12 cellular contexts compared by ENCODE assay signal in genomic region chr7:7989985-7990761, GRCh38. TPM values are rescaled to one million over a fixed set of nuclear protein-coding genes. Genes with fewer than 3 reads are reported as not detected.
DNase-seq lines count a peak whose midpoint lies in the region; ATAC-seq and TF ChIP-seq lines count a peak whose summit lies in the region.
"Had no signal": no experiment of that assay in that cellular context is flagged by ENCODE, and none has a peak within 500 bp of the region (broad histone marks: within the 10 kb centered on the region; RNA-seq: fewer than 3 reads in every experiment).

No MANE protein-coding gene starts in this region.

- no peaks in the 10 kb centered on the region for H3K27me3 Mint-ChIP-seq in activated CD4-positive, alpha-beta memory T cell treated with anti-CD3 and anti-CD28 coated beads, Interleukin-2, amount 10 ng/mL, durations not matched to agents 7 days and 5 days
- H3K27me3 Mint-ChIP-seq in immature natural killer cell (ENCODE audit: low read depth in 3 of 3): peaks cover 0 to 4% (median 0%) of the 10 kb centered on the region in 3 donors

- peak overlapping the region in 1 of 5 donors; percentile 54 for H3K9ac ChIP-seq in subcutaneous abdominal adipose tissue (ENCODE audit: low read length in 5 of 5)

- ATAC-seq in Right ventricle myocardium superior (ENCODE audit: poor library complexity) (peak; percentile 22), foreskin keratinocyte (no peak), GM18511 (IDR thresholded peaks at IDR 0.05; ENCODE audit: unreplicated experiment) (no peak)

- H3K27me3 ChIP-seq in right atrium auricular region (no peaks in the 10 kb centered on the region), subcutaneous abdominal adipose tissue (ENCODE audit: control insufficient read depth in 5 of 5, insufficient read depth in 4 of 5, low read length in 5 of 5) (no peaks in the 10 kb centered on the region), foreskin keratinocyte (no peaks in the 10 kb centered on the region)

- DNase-seq in Right ventricle myocardium superior (no peak), right atrium auricular region (ENCODE audit: low spot score) (no peak), immature natural killer cell (no peak), foreskin keratinocyte (no peak), HuH-7.5 (ENCODE audit: low spot score) (no peak)
- no peak for DNase-seq in activated CD4-positive, alpha-beta memory T cell treated with anti-CD3 and anti-CD28 coated beads, Interleukin-2, amount 10 ng/mL, durations not matched to agents 7 days and 5 days
- DNase-seq: anterior cingulate cortex, H9, NCI-H2107, substantia nigra had no signal

- H3K27ac Mint-ChIP-seq in activated CD4-positive, alpha-beta memory T cell treated with anti-CD3 and anti-CD28 coated beads, Interleukin-2, amount 10 ng/mL, durations not matched to agents 7 days and 5 days: no peak overlapping the region
- H3K27ac Mint-ChIP-seq in immature natural killer cell: peak overlapping the region; percentile 84 to 98 (median 89)
- H3K27ac Mint-ChIP-seq: H9 had no signal

- peaks cover 17% of the 10 kb centered on the region for H3K36me3 Mint-ChIP-seq in activated CD4-positive, alpha-beta memory T cell treated with anti-CD3 and anti-CD28 coated beads, Interleukin-2, amount 10 ng/mL, durations not matched to agents 7 days and 5 days (ENCODE audit: low read depth)
- H3K36me3 Mint-ChIP-seq in immature natural killer cell: peaks cover 4 to 11% (median 9%) of the 10 kb centered on the region in 3 donors

- POLR2A ChIA-PET in activated CD4-positive, alpha-beta memory T cell treated with anti-CD3 and anti-CD28 coated beads, Interleukin-2, amount 10 ng/mL, durations not matched to agents 7 days and 5 days (lab: Charles Lee): interaction anchor here (0.6 to 4.0 kb wide), 5 partner anchors 19 to 807 kb away, joined by 3 to 22 read pairs (median 4); partner anchors contain the start of genes GLCCI1 and UMAD1

- CTCF ChIA-PET in activated CD4-positive, alpha-beta memory T cell treated with anti-CD3 and anti-CD28 coated beads, Interleukin-2, amount 10 ng/mL, durations not matched to agents 7 days and 5 days (lab: Charles Lee): interaction anchor here (0.9 to 1.5 kb wide), 4 partner anchors 9 to 228 kb away, joined by 3 read pairs; no protein-coding TSS in a partner anchor

- H3K9me3 ChIP-seq in right atrium auricular region (peaks cover 0 to 21% of the 10 kb centered on the region in 2 donors), subcutaneous abdominal adipose tissue (ENCODE audit: control insufficient read depth in 5 of 5, low read length in 5 of 5) (peaks cover 6 to 30% (median 24%) of the 10 kb centered on the region in 5 donors)

- H3K36me3 ChIP-seq in right atrium auricular region: no peaks in the 10 kb centered on the region
- no peaks in the 10 kb centered on the region for H3K36me3 ChIP-seq in subcutaneous abdominal adipose tissue (ENCODE audit: control insufficient read depth in 5 of 5, insufficient read depth in 5 of 5, low read length in 5 of 5)

- H3K4me1 ChIP-seq in right atrium auricular region (peaks cover 0 to 11% of the 10 kb centered on the region in 2 donors), subcutaneous abdominal adipose tissue (ENCODE audit: control insufficient read depth in 5 of 5, insufficient read depth in 5 of 5, low read length in 5 of 5) (peaks cover 0 to 17% (median 10%) of the 10 kb centered on the region in 5 donors), foreskin keratinocyte (no peaks in the 10 kb centered on the region)

- no peak for TF ChIP-seq CTCF in right atrium auricular region (IDR thresholded peaks at IDR 0.05)
- TF ChIP-seq CTCF in foreskin keratinocyte (conservative IDR thresholded peaks at IDR 0.05): no peak

- H3K4me3 Mint-ChIP-seq in activated CD4-positive, alpha-beta memory T cell treated with anti-CD3 and anti-CD28 coated beads, Interleukin-2, amount 10 ng/mL, durations not matched to agents 7 days and 5 days: peak overlapping the region; percentile 50
- peak overlapping the region; percentile 62 to 85 (median 81) for H3K4me3 Mint-ChIP-seq in immature natural killer cell
- H3K4me3 Mint-ChIP-seq: H9 had no signal

- peaks cover 20% of the 10 kb centered on the region for H3K9me3 Mint-ChIP-seq in activated CD4-positive, alpha-beta memory T cell treated with anti-CD3 and anti-CD28 coated beads, Interleukin-2, amount 10 ng/mL, durations not matched to agents 7 days and 5 days
- H3K9me3 Mint-ChIP-seq in immature natural killer cell: peaks cover 5 to 15% (median 11%) of the 10 kb centered on the region in 6 donors

- H3K4me3 ChIP-seq in right atrium auricular region: no peak overlapping the region
- peak overlapping the region in 3 of 5 donors; percentile 21 to 40 (median 40) for H3K4me3 ChIP-seq in subcutaneous abdominal adipose tissue (ENCODE audit: low read depth in 1 of 5, low read length in 5 of 5)

- peak overlapping the region in 1 of 2 donors; percentile 11 for H3K27ac ChIP-seq in right atrium auricular region
- H3K27ac ChIP-seq in subcutaneous abdominal adipose tissue (ENCODE audit: low read depth, low read length): peak overlapping the region; percentile 8
- H3K27ac ChIP-seq in foreskin keratinocyte: no peak overlapping the region

- H3K4me1 Mint-ChIP-seq in activated CD4-positive, alpha-beta memory T cell treated with anti-CD3 and anti-CD28 coated beads, Interleukin-2, amount 10 ng/mL, durations not matched to agents 7 days and 5 days: peaks cover 29% of the 10 kb centered on the region
- peaks cover 73 to 92% of the 10 kb centered on the region in 2 donors for H3K4me1 Mint-ChIP-seq in immature natural killer cell

- intact Hi-C loops in Right ventricle myocardium superior (cut with DNase I): no loop called here

RNA-seq across cellular contexts. Expression of gene GLCCI1, which starts 21.6 kb away (rescaled TPM):
- total RNA-seq in Right ventricle myocardium superior (4.0 TPM), right atrium auricular region (1 to 10 TPM; 3.4 to 3.8 TPM), foreskin keratinocyte (2.1 and 2.2 TPM in 2 replicates)
- total RNA-seq in activated CD4-positive, alpha-beta memory T cell treated with anti-CD3 and anti-CD28 coated beads, Interleukin-2, amount 10 ng/mL, durations not matched to agents 7 days and 5 days: 10 to 100 TPM; 25.4 to 29.0 TPM
- polyA plus RNA-seq in immature natural killer cell (10 to 100 TPM; 13.8 to 33.2 (median 18.0) TPM), foreskin keratinocyte (0.57 and 0.66 TPM in 2 replicates)

Comparison
In these comparisons a context has a peak if more than half of its experiments do, and no peak if none do; other contexts are left out.
1. H3K4me3 ChIP-seq: peak in subcutaneous abdominal adipose tissue (3 of 5); none in right atrium auricular region (0 of 2).